ENCODE assay signal across 17 cellular contexts in the genomic region with DNA sequence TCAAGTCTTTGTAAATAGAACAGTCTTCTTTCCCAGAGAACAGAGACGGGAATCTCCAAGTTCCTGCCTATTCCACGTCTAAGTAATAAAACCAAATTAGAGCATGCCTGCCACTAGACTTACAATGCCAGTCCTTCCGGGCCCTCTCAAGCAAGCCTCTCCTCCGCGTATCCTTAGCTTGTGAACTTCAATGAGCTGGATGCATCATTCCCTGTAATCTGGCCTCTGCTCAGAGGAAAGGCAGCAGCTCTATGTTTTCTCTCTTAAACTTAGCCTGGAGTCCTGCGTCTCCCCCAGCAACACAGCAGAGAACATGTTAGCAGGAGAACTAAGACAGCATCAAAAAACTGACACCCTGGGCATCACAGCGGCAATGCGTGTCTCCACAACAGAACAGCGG. TPM values are rescaled to one million over a fixed set of nuclear protein-coding genes. Genes with fewer than 3 reads are reported as not detected.
DNase-seq lines count a peak whose midpoint lies in the region; ATAC-seq and TF ChIP-seq lines count a peak whose summit lies in the region.
"Had no signal": no experiment of that assay in that cellular context is flagged by ENCODE, and none has a peak within 500 bp of the region (broad histone marks: within the 10 kb centered on the region; RNA-seq: fewer than 3 reads in every experiment).

No MANE protein-coding gene starts in this region.

- H3K36me3 Mint-ChIP-seq in osteocyte (ENCODE audit: unreplicated experiment) = peaks cover 5% of the 10 kb centered on the region

- 88% methylated on average over 2 of the region's 9 CpGs; no CpG with 5 or more reads in 1 of the 2 experiments for WGBS in IMR-90 (ENCODE audit: extremely low coverage in 2 of 2, insufficient read length in 1 of 2), 2 experiments

- H2BK120ac ChIP-seq in IMR-90 (ENCODE audit: low read depth, low read length) = no peak overlapping the region

- no peak overlapping the region for H3K4me3 Mint-ChIP-seq in osteocyte (ENCODE audit: unreplicated experiment)

- intact Hi-C loops in IMR-90 (cut with micrococcal nuclease) = no loop called here

- no peak overlapping the region for H2AK9ac ChIP-seq in IMR-90 (replicated peaks; ENCODE audit: low read depth, low read length, poor library complexity)

- TF ChIP-seq POLR2A in IMR-90 (IDR thresholded peaks at IDR 0.05; ENCODE audit: low read depth, low read length) = no peak

- H2BK15ac ChIP-seq in IMR-90 (ENCODE audit: low read depth, low read length) = no peak overlapping the region

- H3K36me3 ChIP-seq in IMR-90 (ENCODE audit: control insufficient read depth, insufficient read depth, low read length) = no peaks in the 10 kb centered on the region
- no peaks in the 10 kb centered on the region for H3K36me3 ChIP-seq in endocrine pancreas (ENCODE audit: control insufficient read depth, insufficient read depth, low read length)
- H3K36me3 ChIP-seq: BLaER1 treated with 17β-estradiol and CSF1 and Interleukin-3, amounts not matched to agents 10 nM and 100 nM had no signal

- H3K9me3 ChIP-seq in IMR-90 (ENCODE audit: control insufficient read depth, insufficient read depth, low read length) (no peaks in the 10 kb centered on the region), endocrine pancreas (ENCODE audit: control insufficient read depth, low read length) (no peaks in the 10 kb centered on the region)
- H3K9me3 ChIP-seq: BLaER1 treated with 17β-estradiol and CSF1 and Interleukin-3, amounts not matched to agents 10 nM and 100 nM had no signal

- H2AFZ ChIP-seq in IMR-90 (replicated peaks; ENCODE audit: low read length, poor library complexity) = no peak overlapping the region

- H3K9me3 Mint-ChIP-seq in osteocyte (ENCODE audit: unreplicated experiment) = no peaks in the 10 kb centered on the region

- H3K27ac ChIP-seq in IMR-90 (ENCODE audit: insufficient read depth, low read length) = no peak overlapping the region
- H3K27ac ChIP-seq: 22Rv1; BLaER1 treated with 17β-estradiol and CSF1 and Interleukin-3, amounts not matched to agents 10 nM and 100 nM had no signal

- no TSS peak for BruUV-seq in IMR-90 (replicated peaks; lab: Mats Ljungman, UMichigan)

- no peak overlapping the region for H3K4me2 ChIP-seq in IMR-90 (ENCODE audit: low read depth, low read length)
- H3K4me2 ChIP-seq: BLaER1 treated with 17β-estradiol and CSF1 and Interleukin-3, amounts not matched to agents 10 nM and 100 nM had no signal

- H4K8ac ChIP-seq in IMR-90 (ENCODE audit: low read depth in 2 of 2, low read length in 2 of 2) = no peak overlapping the region

- H3K14ac ChIP-seq in IMR-90 (replicated peaks; ENCODE audit: low read depth, low read length) = no peak overlapping the region

- H3K27ac Mint-ChIP-seq in osteocyte (ENCODE audit: unreplicated experiment) = peak overlapping the region; percentile 78

- H3K4me3 ChIP-seq in IMR-90 (ENCODE audit: insufficient read depth, low read depth, low read length) (no peak overlapping the region), endocrine pancreas (ENCODE audit: control insufficient read depth, insufficient read depth, low read length) (peak overlapping the region; percentile 46)
- H3K4me3 ChIP-seq: BLaER1 treated with 17β-estradiol and CSF1 and Interleukin-3, amounts not matched to agents 10 nM and 100 nM had no signal

- no peaks in the 10 kb centered on the region for H3K79me1 ChIP-seq in IMR-90 (ENCODE audit: low read depth in 1 of 2, low read length in 2 of 2)

- peak; percentile 56 for DNase-seq in DMS79 treated with DMSO at 0.1 percent for 48 hours (lab: John Stamatoyannopoulos, UW)
- no peak for DNase-seq in DMS79 (lab: John Stamatoyannopoulos, UW)
- no peak for DNase-seq in IMR-90
- DNase-seq in osteocyte (ENCODE audit: extremely low spot score, unreplicated experiment) = no peak
- DNase-seq in NCI-H748 treated with DMSO at 0.1 percent for 48 hours (lab: John Stamatoyannopoulos, UW) = no peak
- no peak for DNase-seq in NCI-H187 treated with DMSO at 0.1 percent for 48 hours (lab: John Stamatoyannopoulos, UW)
- no peak for DNase-seq in SK-N-DZ (ENCODE audit: low spot score)
- DNase-seq: NCI-H1436; NCI-H2081 treated with DMSO at 0.1 percent for 48 hours; NCI-H345; NCI-H526 treated with DMSO at 0.1 percent for 48 hours; NK-92 treated with Interleukin-12 subunit alpha and Interleukin-12 subunit beta, amount 100 ng/mL, for 24 hours; OCI-M1; SHP77 had no signal

- H2AK5ac ChIP-seq in IMR-90 (ENCODE audit: low read depth, low read length) = no peak overlapping the region

- no peak overlapping the region for H2BK20ac ChIP-seq in IMR-90 (ENCODE audit: low read depth, low read length)

- no peak overlapping the region for H2BK5ac ChIP-seq in IMR-90 (ENCODE audit: low read depth, low read length, poor library complexity, severe bottlenecking)

- POLR2A ChIA-PET in IMR-90 (lab: Charles Lee; ENCODE audit: unreplicated experiment) = no interaction called here

- H3K27me3 ChIP-seq in IMR-90 (ENCODE audit: control insufficient read depth, insufficient read depth, low read length) (no peaks in the 10 kb centered on the region), endocrine pancreas (ENCODE audit: control insufficient read depth, insufficient read depth, low read length) (no peaks in the 10 kb centered on the region)
- H3K27me3 ChIP-seq: BLaER1 treated with 17β-estradiol and CSF1 and Interleukin-3, amounts not matched to agents 10 nM and 100 nM had no signal

- no peaks in the 10 kb centered on the region for H4K20me1 ChIP-seq in IMR-90 (ENCODE audit: insufficient read depth, low read length)
- H4K20me1 ChIP-seq: BLaER1 treated with 17β-estradiol and CSF1 and Interleukin-3, amounts not matched to agents 10 nM and 100 nM had no signal

- H3K18ac ChIP-seq in IMR-90 (ENCODE audit: low read depth, low read length) = no peak overlapping the region

- no peak overlapping the region for H3K56ac ChIP-seq in IMR-90 (ENCODE audit: extremely low read depth, insufficient read depth, low read length)

- no peaks in the 10 kb centered on the region for H3K27me3 Mint-ChIP-seq in osteocyte (ENCODE audit: unreplicated experiment)

- H3K9me1 ChIP-seq in IMR-90 (ENCODE audit: insufficient read depth, low read length) = no peaks in the 10 kb centered on the region

- dilution Hi-C loops in IMR-90 (cut with HindIII; ENCODE audit: low sequenced_read_pairs, unreplicated experiment) = no loop called here

- H3K4me1 Mint-ChIP-seq in osteocyte (ENCODE audit: unreplicated experiment) = peaks cover 45% of the 10 kb centered on the region

- no peak overlapping the region for H4K91ac ChIP-seq in IMR-90 (ENCODE audit: insufficient read depth, low read depth, low read length)

- TF ChIP-seq CTCF in IMR-90 (conservative IDR thresholded peaks at IDR 0.05; ENCODE audit: low read depth, low read length) (no peak), osteocyte (IDR thresholded peaks at IDR 0.05) (no peak)

- H3K4ac ChIP-seq in IMR-90 (ENCODE audit: low read depth, low read length) = no peak overlapping the region

- CTCF ChIA-PET in IMR-90 (lab: Yijun Ruan, JAX) = no interaction called here

- H3K23ac ChIP-seq in IMR-90 (ENCODE audit: low read depth, low read length) = no peak overlapping the region

- H4K5ac ChIP-seq in IMR-90 (ENCODE audit: low read depth, low read length) = peak overlapping the region; percentile 13; the same call in 1 of the 2 replicates

- in situ Hi-C loops in IMR-90 (cut with MboI; ENCODE audit: low sequenced_read_pairs) = no loop called here

- no peaks in the 10 kb centered on the region for H3K4me1 ChIP-seq in IMR-90 (ENCODE audit: control insufficient read depth, insufficient read depth, low read length)
- H3K4me1 ChIP-seq in endocrine pancreas (ENCODE audit: control insufficient read depth, insufficient read depth, low read length) = peaks cover 15% of the 10 kb centered on the region

- H3K9ac ChIP-seq in IMR-90 (ENCODE audit: low read depth, low read length) (no peak overlapping the region), endocrine pancreas (ENCODE audit: control insufficient read depth, insufficient read depth, low read length) (peak overlapping the region; percentile 31)
- H3K9ac ChIP-seq: BLaER1 treated with 17β-estradiol and CSF1 and Interleukin-3, amounts not matched to agents 10 nM and 100 nM had no signal

- no peak for ATAC-seq in IMR-90 (ENCODE audit: low read depth)

- TF ChIP-seq RAD21 in IMR-90 (IDR thresholded peaks at IDR 0.05; ENCODE audit: low read length) = no peak

TF ChIP-seq in IMR-90, 13 proteins besides CTCF, POLR2A, EP300 and RAD21:
- TF ChIP-seq CEBPB (IDR thresholded peaks at IDR 0.05; ENCODE audit: low read depth, low read length) = no peak
- no peak for TF ChIP-seq USF2 (IDR thresholded peaks at IDR 0.05; ENCODE audit: low read depth, low read length)

RNA-seq across cellular contexts. Expression of gene NALCN, which starts 8.2 kb away (rescaled TPM):
- total RNA-seq in IMR-90 (2012; rRNA removed) = 4.8 and 5.6 TPM in 2 replicates
- 2.0 and 2.9 TPM in 2 replicates for polyA plus RNA-seq in IMR-90 (2012; rRNA removed)
- polyA plus RNA-seq in IMR-90 (2012; cell fraction: cytosol; rRNA removed) = 0.99 and 1.1 TPM in 2 replicates
- polyA plus RNA-seq in IMR-90 (2012; cell fraction: nucleus; rRNA removed; ENCODE audit: low replicate concordance) = 1.0 and 2.3 TPM in 2 replicates
- 58.3 and 58.8 TPM in 2 replicates for total RNA-seq in osteocyte
- polyA plus RNA-seq in SK-N-DZ (2014; cell fraction: cytosol; rRNA removed) = 5.1 and 5.2 TPM in 2 replicates
- 3.1 and 3.4 TPM in 2 replicates for polyA plus RNA-seq in SK-N-DZ (2014; cell fraction: nucleus; rRNA removed)

RNA-seq across cellular contexts. Expression of gene ITGBL1, which starts 44.3 kb away (rescaled TPM):
- total RNA-seq in IMR-90 (2012; rRNA removed) (22.2 and 46.7 TPM in 2 replicates), osteocyte (1,450 and 1,519 TPM in 2 replicates)
- polyA plus RNA-seq in IMR-90 (2012; rRNA removed) = 20.7 and 24.2 TPM in 2 replicates
- 10.7 and 13.4 TPM in 2 replicates for polyA plus RNA-seq in IMR-90 (2012; cell fraction: cytosol; rRNA removed)
- polyA plus RNA-seq in IMR-90 (2012; cell fraction: nucleus; rRNA removed; ENCODE audit: low replicate concordance) = 4.5 and 9.2 TPM in 2 replicates
- polyA plus RNA-seq in SK-N-DZ (2014; cell fraction: cytosol; rRNA removed) = 0.02 TPM in 1 of 2 replicates, not detected in the other
- polyA plus RNA-seq in SK-N-DZ (2014; cell fraction: nucleus; rRNA removed) = 0.46 TPM in 1 of 2 replicates, not detected in the other

Comparison
In these comparisons a context has a peak if more than half of its experiments do, and no peak if none do; other contexts are left out.
1. RNA of gene ITGBL1, which starts 44.3 kb away (total RNA-seq): 1,450 to 1,519 TPM in osteocyte; 22.2 to 46.7 TPM in IMR-90; every median in the first group is over 10 times any median in the second.